11 cellular contexts compared by ENCODE assay signal in the genomic region with DNA sequence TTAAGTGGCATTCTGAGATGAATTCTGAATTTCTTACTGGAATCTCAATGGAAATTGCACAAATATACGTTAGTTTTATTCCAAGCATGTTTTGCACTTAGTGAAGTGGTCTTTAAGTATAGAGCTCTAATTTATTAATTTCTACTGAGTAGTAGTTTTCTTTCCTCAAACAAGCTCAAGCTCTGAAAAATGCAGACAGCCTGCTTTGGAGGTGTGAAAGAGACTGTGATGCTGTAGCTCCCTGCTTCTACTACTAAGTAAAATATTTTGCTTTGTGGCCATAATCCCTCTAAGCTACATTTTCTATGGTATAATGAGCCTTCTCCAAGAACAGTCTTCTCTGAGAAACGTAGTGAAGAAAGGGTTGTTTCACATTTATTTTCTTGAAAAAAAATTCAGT.
"Had no signal": no experiment of that assay in that cellular context is flagged by ENCODE, and none has a peak within 500 bp of the region (broad histone marks: within the 10 kb centered on the region; RNA-seq: fewer than 3 reads in every experiment).

No MANE protein-coding gene starts in this region.

- H3K4me1 Mint-ChIP-seq: IgD-negative memory B cell had no signal

- H3K36me3 Mint-ChIP-seq: IgD-negative memory B cell had no signal

- ATAC-seq: HepG2, K562 had no signal

- H3K27ac Mint-ChIP-seq: IgD-negative memory B cell had no signal

- H3K4me3 Mint-ChIP-seq: IgD-negative memory B cell had no signal

- H3K27ac ChIP-seq: HL-60, KMS-11 had no signal

- DNase-seq: IMR-90, Karpas-422, Kasumi-1, KBM-7, KG1 had no signal

- FAIRE-seq: HepG2, HTR-8/SVneo, K562 had no signal

- H3K9ac ChIP-seq: KMS-11 had no signal

- H3K4me3 ChIP-seq: K562 had no signal

- H3K4me2 ChIP-seq: KMS-11 had no signal
